ENCODE assay signal across 23 cellular contexts in the genomic region with DNA sequence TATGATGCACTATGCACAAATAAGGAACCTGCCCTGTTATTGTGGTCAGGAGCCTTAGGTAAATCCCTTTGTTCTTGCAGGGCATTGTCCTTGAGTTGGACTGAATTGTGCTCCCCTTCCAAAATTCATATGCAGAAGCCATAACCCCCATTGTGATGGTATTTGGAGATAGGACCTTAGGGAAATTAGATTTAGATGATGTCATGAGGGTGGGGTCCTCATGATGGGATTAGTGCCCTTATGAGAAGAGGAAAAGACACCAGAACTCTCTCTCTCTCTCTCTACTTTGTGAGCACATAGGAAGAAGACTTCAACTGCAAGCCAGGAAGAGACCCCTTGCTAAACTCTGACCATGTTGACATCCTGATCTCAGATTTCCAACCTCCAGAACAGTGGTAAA.
"Had no signal": no experiment of that assay in that cellular context is flagged by ENCODE, and none has a peak within 500 bp of the region (broad histone marks: within the 10 kb centered on the region; RNA-seq: fewer than 3 reads in every experiment).

No MANE protein-coding gene starts in this region.

- H3K27ac ChIP-seq: coronary artery, esophagus muscularis mucosa, foreskin keratinocyte, gastrocnemius medialis, heart right ventricle, left lung, lower lobe of right lung had no signal

- FAIRE-seq: colon, endothelial cell of umbilical vein, islet of Langerhans, keratinocyte had no signal

- H3K36me3 ChIP-seq: esophagus muscularis mucosa, gastrocnemius medialis, heart right ventricle, left lung, lower lobe of right lung had no signal

- H3K4me1 ChIP-seq: esophagus muscularis mucosa, foreskin keratinocyte, heart right ventricle, left lung, lower lobe of right lung had no signal

- H3K27me3 ChIP-seq: gastrocnemius medialis had no signal

- H3K4me3 ChIP-seq: coronary artery, dorsolateral prefrontal cortex, esophagus muscularis mucosa, gastrocnemius medialis, heart right ventricle, left lung, lower lobe of right lung, mucosa of descending colon had no signal

- H3K9me3 ChIP-seq: gastrocnemius medialis, lower lobe of right lung, mucosa of descending colon had no signal

- ATAC-seq: foreskin keratinocyte, gastrocnemius medialis, heart right ventricle, left cardiac atrium, left lung, left ventricle myocardium superior, lower lobe of right lung, mucosa of descending colon had no signal

- DNase-seq: dermis blood vessel endothelial cell; dorsolateral prefrontal cortex; effector CD4-positive, alpha-beta T cell; effector memory CD4-positive, alpha-beta T cell; foreskin keratinocyte; gastrocnemius medialis; glutamatergic neuron; head of caudate nucleus; heart right ventricle; hippocampal formation; left cardiac atrium; left lung; left ventricle myocardium superior; lower lobe of right lung; mesenchymal stem cell; mucosa of descending colon; naive B cell had no signal
